ENCODE assay signal across 8 cellular contexts in the genomic region with DNA sequence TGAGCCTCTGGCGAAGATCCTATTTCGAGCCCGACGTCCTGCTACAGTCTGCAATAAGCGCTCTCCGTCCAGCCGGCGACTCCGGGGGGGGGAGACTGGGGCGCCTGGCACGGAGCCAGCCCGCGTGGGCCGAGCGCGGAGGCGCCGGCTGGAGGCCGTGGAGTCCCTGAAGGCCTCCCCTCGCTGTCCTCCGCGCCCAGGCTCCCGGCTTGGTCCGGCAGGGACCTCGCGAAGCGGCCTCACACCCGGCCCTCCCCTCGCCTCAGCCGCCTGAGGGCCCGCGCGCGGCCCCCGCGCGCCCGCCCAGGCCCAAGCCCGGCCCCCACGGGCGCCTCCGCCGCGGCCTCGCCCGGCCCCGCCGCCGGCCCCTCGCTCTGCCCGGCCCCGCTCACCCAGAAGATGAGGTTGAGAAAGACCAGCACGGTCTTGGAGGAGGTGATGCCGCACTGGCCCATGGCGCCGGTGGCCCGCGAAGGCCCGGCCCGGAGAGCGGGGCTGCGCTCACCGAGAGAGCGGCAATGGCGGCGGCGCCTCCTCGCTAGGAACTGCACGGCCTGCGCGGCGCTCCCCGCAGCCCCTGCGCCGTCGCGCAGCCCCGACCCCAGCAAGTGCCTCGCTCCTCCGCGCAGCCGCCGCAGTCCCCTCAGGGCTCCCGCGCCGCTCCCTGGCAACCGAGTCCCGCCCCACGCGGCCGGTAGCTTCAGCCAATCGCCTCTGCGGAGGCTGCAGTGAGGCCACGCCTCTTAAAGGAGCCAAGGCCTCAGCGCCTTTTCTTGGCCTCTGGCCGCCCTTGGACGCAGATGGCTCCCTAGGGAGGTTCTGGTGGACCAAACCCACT. TPM values are rescaled to one million over a fixed set of nuclear protein-coding genes. Genes with fewer than 3 reads are reported as not detected.
DNase-seq lines count a peak whose midpoint lies in the region; ATAC-seq and TF ChIP-seq lines count a peak whose summit lies in the region.

A gene (minus strand): TSS at position 610 of the 838 bp plus-strand sequence. CDS start 155 bp downstream, at position 455.

- H3K27ac Mint-ChIP-seq in immature natural killer cell, result peak within 1 kb of the TSS; percentile 71 to 90 (median 81)

- DNase-seq in AG09319 (ENCODE audit: extremely low read depth, low read depth) (peak; percentile 69), NCI-H345 treated with DMSO at 0.1 percent for 48 hours (lab: John Stamatoyannopoulos, UW; ENCODE audit: unreplicated experiment) (peak; percentile 78), caudate nucleus (lab: John Stamatoyannopoulos, UW) (peak; percentile 20 to 97 (median 90)), immature natural killer cell (peak; percentile 93), smooth muscle cell of the brain vasculature (ENCODE audit: low read depth, low spot score) (peak; percentile 80)
- peak; percentile 73 to 88 (median 86) for DNase-seq in activated CD4-positive, CD25-positive, alpha-beta regulatory T cell (lab: John Stamatoyannopoulos, UW)

- peaks cover 0 to 12% (median 7%) of the 10 kb centered on the region in 3 donors for H3K27me3 Mint-ChIP-seq in immature natural killer cell (ENCODE audit: low read depth in 3 of 3)

- H3K27ac ChIP-seq in caudate nucleus (ENCODE audit: low read depth, low read length), result peak within 1 kb of the TSS; percentile 78

- no peak for TF ChIP-seq CTCF in AG09319 (IDR thresholded peaks at IDR 0.05; ENCODE audit: low read depth, low read length)

- peaks cover 28 to 46% of the 10 kb centered on the region in 2 donors for H3K4me1 Mint-ChIP-seq in immature natural killer cell

- H3K4me3 Mint-ChIP-seq in immature natural killer cell, result peak within 1 kb of the TSS; percentile 82 to 90 (median 84)

- no peaks in the 10 kb centered on the region for H3K36me3 Mint-ChIP-seq in immature natural killer cell

- ATAC-seq in GM19035 (IDR thresholded peaks at IDR 0.05; ENCODE audit: unreplicated experiment) (peak; percentile 94), HG03342 (IDR thresholded peaks at IDR 0.05; ENCODE audit: unreplicated experiment) (peak; percentile 96)

- no peaks in the 10 kb centered on the region for H3K9me3 Mint-ChIP-seq in immature natural killer cell

RNA-seq across cellular contexts. Expression of the gene that starts here (rescaled TPM):
- 100 to 1,000 TPM in 2 of 3 donors, 10 to 100 TPM in 1; 96.3 to 145 (median 105) TPM for polyA plus RNA-seq in immature natural killer cell

Comparison
In these comparisons a context has a peak if more than half of its experiments do, and no peak if none do; other contexts are left out.
1. Peak in every context shown above with its lines: DNase-seq, ATAC-seq and H3K27ac ChIP-seq.